Comparison of ENCODE assay signal across 15 cellular contexts in the genomic region with DNA sequence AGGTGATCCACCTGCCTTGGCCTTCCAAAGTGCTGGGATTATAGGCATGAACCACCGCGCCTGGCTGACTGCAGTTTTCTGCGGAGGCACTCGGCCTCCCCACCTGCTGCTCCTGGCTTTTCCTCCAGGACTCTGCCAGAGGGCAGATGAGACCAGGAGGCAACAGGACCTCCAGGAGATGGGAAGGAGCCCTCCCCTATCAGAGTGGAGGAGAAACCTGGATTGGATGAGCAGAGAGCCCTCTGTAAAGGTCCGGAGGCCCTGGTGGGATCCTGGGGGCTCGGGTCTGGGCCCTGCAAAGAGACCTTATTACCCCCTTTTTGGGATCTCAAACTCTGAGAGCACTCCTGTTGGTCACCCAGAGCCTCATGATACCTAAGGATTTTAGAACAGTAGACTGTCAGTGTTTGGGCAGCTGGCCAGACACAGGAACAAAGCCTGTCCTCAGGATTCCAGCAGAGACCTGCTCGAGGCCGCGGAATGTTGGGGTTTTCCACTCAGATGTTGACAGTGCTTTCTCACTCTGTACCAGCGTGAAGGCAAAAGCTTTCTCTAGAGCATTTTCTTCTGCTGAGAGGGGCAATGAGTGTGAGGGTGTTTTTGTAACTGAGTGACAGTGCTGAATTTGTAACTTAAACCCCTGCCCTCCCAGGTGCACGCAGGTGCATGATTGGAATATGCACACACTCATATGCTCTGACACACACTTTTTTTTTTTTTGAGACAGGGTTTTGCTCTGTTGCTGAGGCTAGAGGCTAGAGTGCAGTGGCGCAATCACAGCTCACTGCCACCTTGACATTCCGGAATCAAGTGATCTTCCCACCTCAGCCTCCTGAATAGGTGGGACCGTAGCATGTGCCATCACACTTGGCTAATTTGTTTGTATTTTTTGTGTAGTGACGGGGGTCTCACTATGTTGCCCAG. TPM values are rescaled to one million over a fixed set of nuclear protein-coding genes. Genes with fewer than 3 reads are reported as not detected.
A peak's percentile ranks its signal among the peaks of the same experiment; 100 is the strongest.
DNase-seq lines count a peak whose midpoint lies in the region; ATAC-seq and TF ChIP-seq lines count a peak whose summit lies in the region.
"Had no signal": no experiment of that assay in that cellular context is flagged by ENCODE, and none has a peak within 500 bp of the region (broad histone marks: within the 10 kb centered on the region; RNA-seq: fewer than 3 reads in every experiment).

No MANE protein-coding gene starts in this region.

- no peak overlapping the region for H3K4me3 Mint-ChIP-seq in activated T-cell treated with anti-CD3 and anti-CD28 coated beads, Interleukin-2, amount 50 U/mL, for 4 hours
- H3K4me3 Mint-ChIP-seq: activated CD8-positive, alpha-beta T cell treated with anti-CD3 and anti-CD28 coated beads, Interleukin-2, amount 10 ng/mL, durations not matched to agents 7 days and 5 days; activated naive CD4-positive, alpha-beta T cell treated with anti-CD3 and anti-CD28 coated beads for 36 hours had no signal

- CTCF ChIA-PET in Panc1 (lab: Charles Lee), result no interaction called here

- H3K4me3 ChIP-seq in Panc1 (ENCODE audit: low read depth in 2 of 2, low read length in 2 of 2) (no peak overlapping the region), suprapubic skin (no peak overlapping the region)
- H3K4me3 ChIP-seq: GM12878, HAP-1, tibial artery had no signal

- intact Hi-C loops in Panc1 (cut with micrococcal nuclease; ENCODE audit: unreplicated experiment), result no loop called here

- no TSS peak for BruUV-seq in Panc1 (replicated peaks; lab: Mats Ljungman, UMichigan)

- H3K9me3 ChIP-seq in Panc1 (ENCODE audit: control insufficient read depth, insufficient read depth, low read depth, low read length), result no peaks in the 10 kb centered on the region
- H3K9me3 ChIP-seq in suprapubic skin, result no peaks in the 10 kb centered on the region
- H3K9me3 ChIP-seq: HAP-1, tibial artery had no signal

- in situ Hi-C loops in Panc1 (cut with HindIII; ENCODE audit: low pct_unique_long_range_greater_than_20kb, low sequenced_read_pairs), result no loop called here

- no peak for TF ChIP-seq EP300 in suprapubic skin (IDR thresholded peaks at IDR 0.05)

- no peaks in the 10 kb centered on the region for H3K36me3 Mint-ChIP-seq in activated T-cell treated with anti-CD3 and anti-CD28 coated beads, Interleukin-2, amount 50 U/mL, for 4 hours (ENCODE audit: insufficient read depth)

- DNase-seq in DMS53 (lab: John Stamatoyannopoulos, UW) (peak; percentile 71), DMS53 treated with DMSO at 0.1 percent for 48 hours (lab: John Stamatoyannopoulos, UW; ENCODE audit: unreplicated experiment) (no peak), Panc1 (ENCODE audit: low read depth, low spot score) (no peak), suprapubic skin (ENCODE audit: low spot score in 2 of 2) (no peak), NCI-H1694 (lab: John Stamatoyannopoulos, UW) (no peak)
- no peak for DNase-seq in activated T-cell treated with anti-CD3 and anti-CD28 coated beads, Interleukin-2, amount 50 U/mL, for 4 hours
- DNase-seq: activated CD8-positive, alpha-beta T cell treated with anti-CD3 and anti-CD28 coated beads, Interleukin-2, amount 10 ng/mL, durations not matched to agents 7 days and 5 days; activated naive CD4-positive, alpha-beta T cell treated with anti-CD3 and anti-CD28 coated beads for 36 hours; tibial artery had no signal

- POLR2A ChIA-PET in Panc1 (lab: Charles Lee), result no interaction called here

- H3K27me3 Mint-ChIP-seq in activated T-cell treated with anti-CD3 and anti-CD28 coated beads, Interleukin-2, amount 50 U/mL, for 4 hours (ENCODE audit: low read depth), result peaks cover 38% of the 10 kb centered on the region

- 0 out of 2 replicates have a peak overlapping the region, but pooled peaks have one; percentile 21 for H3K27ac ChIP-seq in Panc1 (ENCODE audit: low read length)
- peak overlapping the region; percentile 25 for H3K27ac ChIP-seq in suprapubic skin
- H3K27ac ChIP-seq: 22Rv1, tibial artery had no signal

- H3K36me3 ChIP-seq in Panc1 (ENCODE audit: control insufficient read depth, insufficient read depth, low read length) (no peaks in the 10 kb centered on the region), suprapubic skin (no peaks in the 10 kb centered on the region)
- H3K36me3 ChIP-seq: HAP-1, tibial artery had no signal

- WGBS in suprapubic skin, result 68% methylated on average over 14 of the region's 15 CpGs

- no peak for TF ChIP-seq POLR2A in suprapubic skin (IDR thresholded peaks at IDR 0.05)

- no peaks in the 10 kb centered on the region for H3K4me1 Mint-ChIP-seq in activated T-cell treated with anti-CD3 and anti-CD28 coated beads, Interleukin-2, amount 50 U/mL, for 4 hours (ENCODE audit: low read depth)

- no peaks in the 10 kb centered on the region for H3K9me3 Mint-ChIP-seq in activated T-cell treated with anti-CD3 and anti-CD28 coated beads, Interleukin-2, amount 50 U/mL, for 4 hours
- H3K9me3 Mint-ChIP-seq: activated naive CD4-positive, alpha-beta T cell treated with anti-CD3 and anti-CD28 coated beads for 36 hours had no signal

- peaks cover 3% of the 10 kb centered on the region; the same call in 1 of the 2 replicates for H3K4me1 ChIP-seq in Panc1 (ENCODE audit: control insufficient read depth, insufficient read depth, low read length)
- no peaks in the 10 kb centered on the region for H3K4me1 ChIP-seq in suprapubic skin
- H3K4me1 ChIP-seq: HAP-1, tibial artery had no signal

- H3K27me3 ChIP-seq in Panc1 (ENCODE audit: control insufficient read depth, insufficient read depth, low read length) (no peaks in the 10 kb centered on the region), suprapubic skin (peaks cover 29% of the 10 kb centered on the region)

- ATAC-seq in Panc1 (peak; percentile 92), esophagus mucosa (peak; percentile 59), GM18519 (IDR thresholded peaks at IDR 0.05; ENCODE audit: low FRiP score, unreplicated experiment) (no peak)
- ATAC-seq in activated T-cell treated with anti-CD3 and anti-CD28 coated beads, Interleukin-2, amount 50 U/mL, for 4 hours, result no peak
- ATAC-seq: activated CD8-positive, alpha-beta T cell treated with anti-CD3 and anti-CD28 coated beads, Interleukin-2, amount 10 ng/mL, durations not matched to agents 7 days and 5 days; GM12878 had no signal

- TF ChIP-seq CTCF in Panc1 (IDR thresholded peaks at IDR 0.05) (no peak), suprapubic skin (IDR thresholded peaks at IDR 0.05) (no peak)

RNA-seq across cellular contexts. Expression of gene NPPC, which starts 48.4 kb away (rescaled TPM):
- 1.1 TPM for total RNA-seq in Panc1 (2021; ENCODE audit: unreplicated experiment)
- polyA plus RNA-seq in Panc1 (2012; ENCODE audit: insufficient read length), result 1.3 TPM
- total RNA-seq in esophagus mucosa, result 2.1 TPM
- not detected for total RNA-seq in suprapubic skin
- 1 to 10 TPM in 1 of 3 donors, under 1 TPM in 2; 0.61 to 1.2 (median 0.79) TPM for total RNA-seq in activated T-cell treated with anti-CD3 and anti-CD28 coated beads, Interleukin-2, amount 50 U/mL, for 4 hours
- total RNA-seq: GM12878; T-helper 1 cell treated with Interleukin-12 subunit alpha and Interleukin-12 subunit beta and Interleukin-4 antibody, amounts not matched to agents 30 ng/mL and 1 ng/mL, for 36 hours had no signal

Comparison
In these comparisons a context has a peak if more than half of its experiments do, and no peak if none do; other contexts are left out.
1. ATAC-seq: peak in Panc1 (single experiment) and esophagus mucosa (single experiment); none in GM18519 (single experiment) and activated T-cell treated with anti-CD3 and anti-CD28 coated beads, Interleukin-2, amount 50 U/mL, for 4 hours (0 of 2).